In the genomic region with DNA sequence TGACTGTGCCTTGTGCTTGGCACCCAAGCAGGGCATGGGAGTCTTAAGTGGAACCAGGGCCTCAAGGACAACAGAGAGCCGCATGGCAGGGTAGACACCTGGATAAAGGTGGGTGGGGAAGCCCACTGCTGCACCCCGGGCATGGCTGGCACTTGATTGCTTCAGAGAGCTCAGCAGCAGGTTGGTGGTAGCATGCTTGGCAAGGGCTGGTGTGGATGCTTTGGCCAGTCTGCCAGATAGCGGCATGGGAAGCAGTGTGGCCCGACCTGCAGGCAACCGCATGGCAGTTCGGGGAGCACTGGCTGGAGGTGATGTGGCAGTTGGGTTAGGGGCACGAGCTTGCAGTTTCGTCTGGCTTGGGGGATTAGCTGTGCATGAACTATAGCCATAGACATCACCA, we compare ENCODE assay signal across 1 cellular context.
TF ChIP-seq lines count a peak whose summit lies in the region.

No MANE protein-coding gene starts in this region.

TF ChIP-seq in GM12878, 131 proteins besides CTCF, POLR2A, EP300 and RAD21:
- no peak for TF ChIP-seq TBL1XR1 (IDR thresholded peaks at IDR 0.05; ENCODE audit: low read depth, low read length)
- peak; percentile 11 for TF ChIP-seq NR2C2 (IDR thresholded peaks at IDR 0.05; ENCODE audit: borderline replicate concordance, control insufficient read depth, insufficient read length, low read depth)
